2 cellular contexts compared by ENCODE assay signal in the genomic region with DNA sequence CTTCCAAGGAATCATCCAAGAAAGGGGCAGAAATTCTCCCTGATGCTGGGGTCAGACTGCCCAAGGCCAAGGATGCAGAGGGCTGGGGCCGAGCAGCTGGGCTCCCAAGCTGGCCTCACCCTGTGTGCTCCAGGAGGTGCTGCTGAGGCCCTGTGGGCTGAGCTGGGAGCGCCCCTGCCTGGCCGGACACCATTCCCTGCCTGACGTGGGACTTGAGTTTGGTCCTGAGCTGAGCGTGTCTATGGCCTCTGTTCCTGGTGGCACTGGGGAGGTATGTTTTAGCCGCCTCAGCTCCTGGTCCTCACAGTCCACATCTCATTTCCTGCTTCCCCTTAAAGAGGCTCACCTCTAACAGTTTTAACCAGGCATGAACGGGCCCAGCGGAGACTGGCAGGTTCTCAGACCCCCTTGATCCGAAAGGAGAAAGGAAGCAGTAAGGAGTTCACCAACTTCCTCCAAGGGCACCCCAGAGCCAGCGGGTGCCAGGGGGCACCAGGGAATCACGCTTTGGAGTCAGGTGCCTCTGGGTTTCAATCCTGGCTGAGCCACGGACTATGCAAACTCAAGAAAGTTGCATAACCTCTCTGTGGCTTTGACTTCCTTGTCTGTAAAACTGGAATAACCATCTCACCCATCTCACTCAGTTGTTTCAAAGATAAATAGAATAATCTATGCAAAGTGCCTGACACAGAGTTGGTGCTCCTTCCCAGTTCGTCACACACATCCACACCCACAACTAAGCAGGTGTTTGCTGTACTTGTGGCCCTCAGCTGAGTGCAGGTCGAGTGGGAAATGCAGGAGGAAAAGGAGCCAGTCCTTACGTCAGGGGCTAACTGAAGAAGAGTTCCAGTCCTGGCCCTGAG.
TF ChIP-seq lines count a peak whose summit lies in the region.

No MANE protein-coding gene starts in this region.

TF ChIP-seq in SK-N-SH treated with all-trans-retinoic acid at 6 μM for 48 hours, 23 proteins besides CTCF, POLR2A, EP300 and RAD21 (continued from another document):
- TF ChIP-seq, protein P1, sequence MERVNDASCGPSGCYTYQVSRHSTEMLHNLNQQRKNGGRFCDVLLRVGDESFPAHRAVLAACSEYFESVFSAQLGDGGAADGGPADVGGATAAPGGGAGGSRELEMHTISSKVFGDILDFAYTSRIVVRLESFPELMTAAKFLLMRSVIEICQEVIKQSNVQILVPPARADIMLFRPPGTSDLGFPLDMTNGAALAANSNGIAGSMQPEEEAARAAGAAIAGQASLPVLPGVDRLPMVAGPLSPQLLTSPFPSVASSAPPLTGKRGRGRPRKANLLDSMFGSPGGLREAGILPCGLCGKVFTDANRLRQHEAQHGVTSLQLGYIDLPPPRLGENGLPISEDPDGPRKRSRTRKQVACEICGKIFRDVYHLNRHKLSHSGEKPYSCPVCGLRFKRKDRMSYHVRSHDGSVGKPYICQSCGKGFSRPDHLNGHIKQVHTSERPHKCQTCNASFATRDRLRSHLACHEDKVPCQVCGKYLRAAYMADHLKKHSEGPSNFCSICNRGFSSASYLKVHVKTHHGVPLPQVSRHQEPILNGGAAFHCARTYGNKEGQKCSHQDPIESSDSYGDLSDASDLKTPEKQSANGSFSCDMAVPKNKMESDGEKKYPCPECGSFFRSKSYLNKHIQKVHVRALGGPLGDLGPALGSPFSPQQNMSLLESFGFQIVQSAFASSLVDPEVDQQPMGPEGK (CRISPR knock-in tag; IDR thresholded peaks at IDR 0.05; ENCODE audit: borderline replicate concordance), result no peak
- TF ChIP-seq GLIS3 (CRISPR knock-in tag; IDR thresholded peaks at IDR 0.05) (no peak), ESRRG (CRISPR knock-in tag; IDR thresholded peaks at IDR 0.05) (no peak), ARNTL (CRISPR knock-in tag; IDR thresholded peaks at IDR 0.05; ENCODE audit: borderline replicate concordance, low read depth) (no peak), ZC3H10 (CRISPR knock-in tag; IDR thresholded peaks at IDR 0.05) (no peak), ZFP30 (CRISPR knock-in tag; IDR thresholded peaks at IDR 0.05) (no peak), BACH2 (CRISPR knock-in tag; IDR thresholded peaks at IDR 0.05; ENCODE audit: borderline replicate concordance) (no peak)
- TF ChIP-seq, protein P2, sequence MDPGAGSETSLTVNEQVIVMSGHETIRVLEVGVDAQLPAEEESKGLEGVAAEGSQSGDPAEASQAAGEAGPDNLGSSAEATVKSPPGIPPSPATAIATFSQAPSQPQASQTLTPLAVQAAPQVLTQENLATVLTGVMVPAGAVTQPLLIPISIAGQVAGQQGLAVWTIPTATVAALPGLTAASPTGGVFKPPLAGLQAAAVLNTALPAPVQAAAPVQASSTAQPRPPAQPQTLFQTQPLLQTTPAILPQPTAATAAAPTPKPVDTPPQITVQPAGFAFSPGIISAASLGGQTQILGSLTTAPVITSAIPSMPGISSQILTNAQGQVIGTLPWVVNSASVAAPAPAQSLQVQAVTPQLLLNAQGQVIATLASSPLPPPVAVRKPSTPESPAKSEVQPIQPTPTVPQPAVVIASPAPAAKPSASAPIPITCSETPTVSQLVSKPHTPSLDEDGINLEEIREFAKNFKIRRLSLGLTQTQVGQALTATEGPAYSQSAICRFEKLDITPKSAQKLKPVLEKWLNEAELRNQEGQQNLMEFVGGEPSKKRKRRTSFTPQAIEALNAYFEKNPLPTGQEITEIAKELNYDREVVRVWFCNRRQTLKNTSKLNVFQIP (CRISPR knock-in tag; IDR thresholded peaks at IDR 0.05; ENCODE audit: borderline replicate concordance, low read depth), result no peak
- TF ChIP-seq, protein P3, sequence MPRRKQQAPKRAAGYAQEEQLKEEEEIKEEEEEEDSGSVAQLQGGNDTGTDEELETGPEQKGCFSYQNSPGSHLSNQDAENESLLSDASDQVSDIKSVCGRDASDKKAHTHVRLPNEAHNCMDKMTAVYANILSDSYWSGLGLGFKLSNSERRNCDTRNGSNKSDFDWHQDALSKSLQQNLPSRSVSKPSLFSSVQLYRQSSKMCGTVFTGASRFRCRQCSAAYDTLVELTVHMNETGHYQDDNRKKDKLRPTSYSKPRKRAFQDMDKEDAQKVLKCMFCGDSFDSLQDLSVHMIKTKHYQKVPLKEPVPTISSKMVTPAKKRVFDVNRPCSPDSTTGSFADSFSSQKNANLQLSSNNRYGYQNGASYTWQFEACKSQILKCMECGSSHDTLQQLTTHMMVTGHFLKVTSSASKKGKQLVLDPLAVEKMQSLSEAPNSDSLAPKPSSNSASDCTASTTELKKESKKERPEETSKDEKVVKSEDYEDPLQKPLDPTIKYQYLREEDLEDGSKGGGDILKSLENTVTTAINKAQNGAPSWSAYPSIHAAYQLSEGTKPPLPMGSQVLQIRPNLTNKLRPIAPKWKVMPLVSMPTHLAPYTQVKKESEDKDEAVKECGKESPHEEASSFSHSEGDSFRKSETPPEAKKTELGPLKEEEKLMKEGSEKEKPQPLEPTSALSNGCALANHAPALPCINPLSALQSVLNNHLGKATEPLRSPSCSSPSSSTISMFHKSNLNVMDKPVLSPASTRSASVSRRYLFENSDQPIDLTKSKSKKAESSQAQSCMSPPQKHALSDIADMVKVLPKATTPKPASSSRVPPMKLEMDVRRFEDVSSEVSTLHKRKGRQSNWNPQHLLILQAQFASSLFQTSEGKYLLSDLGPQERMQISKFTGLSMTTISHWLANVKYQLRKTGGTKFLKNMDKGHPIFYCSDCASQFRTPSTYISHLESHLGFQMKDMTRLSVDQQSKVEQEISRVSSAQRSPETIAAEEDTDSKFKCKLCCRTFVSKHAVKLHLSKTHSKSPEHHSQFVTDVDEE (CRISPR knock-in tag; IDR thresholded peaks at IDR 0.05), result no peak

TF ChIP-seq in HepG2, 621 proteins besides CTCF, POLR2A, EP300 and RAD21 (continued from another document):
- TF ChIP-seq, protein P4, sequence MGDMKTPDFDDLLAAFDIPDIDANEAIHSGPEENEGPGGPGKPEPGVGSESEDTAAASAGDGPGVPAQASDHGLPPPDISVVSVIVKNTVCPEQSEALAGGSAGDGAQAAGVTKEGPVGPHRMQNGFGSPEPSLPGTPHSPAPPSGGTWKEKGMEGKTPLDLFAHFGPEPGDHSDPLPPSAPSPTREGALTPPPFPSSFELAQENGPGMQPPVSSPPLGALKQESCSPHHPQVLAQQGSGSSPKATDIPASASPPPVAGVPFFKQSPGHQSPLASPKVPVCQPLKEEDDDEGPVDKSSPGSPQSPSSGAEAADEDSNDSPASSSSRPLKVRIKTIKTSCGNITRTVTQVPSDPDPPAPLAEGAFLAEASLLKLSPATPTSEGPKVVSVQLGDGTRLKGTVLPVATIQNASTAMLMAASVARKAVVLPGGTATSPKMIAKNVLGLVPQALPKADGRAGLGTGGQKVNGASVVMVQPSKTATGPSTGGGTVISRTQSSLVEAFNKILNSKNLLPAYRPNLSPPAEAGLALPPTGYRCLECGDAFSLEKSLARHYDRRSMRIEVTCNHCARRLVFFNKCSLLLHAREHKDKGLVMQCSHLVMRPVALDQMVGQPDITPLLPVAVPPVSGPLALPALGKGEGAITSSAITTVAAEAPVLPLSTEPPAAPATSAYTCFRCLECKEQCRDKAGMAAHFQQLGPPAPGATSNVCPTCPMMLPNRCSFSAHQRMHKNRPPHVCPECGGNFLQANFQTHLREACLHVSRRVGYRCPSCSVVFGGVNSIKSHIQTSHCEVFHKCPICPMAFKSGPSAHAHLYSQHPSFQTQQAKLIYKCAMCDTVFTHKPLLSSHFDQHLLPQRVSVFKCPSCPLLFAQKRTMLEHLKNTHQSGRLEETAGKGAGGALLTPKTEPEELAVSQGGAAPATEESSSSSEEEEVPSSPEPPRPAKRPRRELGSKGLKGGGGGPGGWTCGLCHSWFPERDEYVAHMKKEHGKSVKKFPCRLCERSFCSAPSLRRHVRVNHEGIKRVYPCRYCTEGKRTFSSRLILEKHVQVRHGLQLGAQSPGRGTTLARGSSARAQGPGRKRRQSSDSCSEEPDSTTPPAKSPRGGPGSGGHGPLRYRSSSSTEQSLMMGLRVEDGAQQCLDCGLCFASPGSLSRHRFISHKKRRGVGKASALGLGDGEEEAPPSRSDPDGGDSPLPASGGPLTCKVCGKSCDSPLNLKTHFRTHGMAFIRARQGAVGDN (CRISPR knock-in tag; IDR thresholded peaks at IDR 0.05), result peak; percentile 37; the same call in 1 of the 2 replicates
- TF ChIP-seq STAG1 (CRISPR knock-in tag; IDR thresholded peaks at IDR 0.05), result peak; percentile 92
TF ChIP-seq in HepG2: peak in this region for 4.
